13 cellular contexts compared by ENCODE assay signal in the genomic region with DNA sequence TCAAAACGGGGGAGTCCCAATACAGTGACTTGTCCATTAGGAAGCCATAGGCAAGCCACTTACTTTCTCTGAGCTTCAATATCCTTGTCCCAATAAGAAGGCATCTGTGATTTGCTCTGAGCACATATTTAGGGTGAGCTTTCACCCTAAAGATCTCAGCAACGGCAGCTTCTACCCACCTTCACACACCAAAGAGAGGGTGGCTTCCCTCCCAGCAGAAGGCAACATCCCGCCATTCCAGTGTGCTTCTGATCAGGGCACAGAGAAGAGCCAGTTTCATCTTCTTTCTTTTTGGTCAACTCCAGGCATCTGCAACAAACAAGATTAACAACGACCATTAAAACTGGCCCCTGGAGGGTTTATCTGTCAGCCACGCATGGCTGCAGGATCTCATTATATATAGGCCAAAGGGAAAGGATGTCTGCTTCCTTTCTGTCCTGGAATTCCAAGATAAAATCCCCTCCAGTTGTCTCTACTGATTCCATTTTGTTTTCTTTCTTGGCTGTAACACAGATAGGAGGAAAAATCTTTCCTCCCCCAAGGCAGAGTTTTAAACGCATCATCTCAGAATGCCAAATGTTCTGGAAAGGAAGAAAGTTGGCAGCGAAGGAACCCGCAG. TPM values are rescaled to one million over a fixed set of nuclear protein-coding genes. Genes with fewer than 3 reads are reported as not detected.
DNase-seq lines count a peak whose midpoint lies in the region; ATAC-seq and TF ChIP-seq lines count a peak whose summit lies in the region.
"Had no signal": no experiment of that assay in that cellular context is flagged by ENCODE, and none has a peak within 500 bp of the region (broad histone marks: within the 10 kb centered on the region; RNA-seq: fewer than 3 reads in every experiment).

No MANE protein-coding gene starts in this region.

- TF ChIP-seq CTCF in MCF 10A (IDR thresholded peaks at IDR 0.05; ENCODE audit: unreplicated experiment) = no peak
- no peak for TF ChIP-seq CTCF in breast epithelium (IDR thresholded peaks at IDR 0.05)

- H3K9me3 ChIP-seq in breast epithelium (no peaks in the 10 kb centered on the region), subcutaneous abdominal adipose tissue (ENCODE audit: control insufficient read depth in 5 of 5, low read length in 5 of 5) (no peaks in the 10 kb centered on the region)

- no peaks in the 10 kb centered on the region for H3K9me3 Mint-ChIP-seq in MCF 10A (ENCODE audit: unreplicated experiment)
- no peaks in the 10 kb centered on the region for H3K9me3 Mint-ChIP-seq in activated CD8-positive, alpha-beta T cell treated with anti-CD3 and anti-CD28 coated beads, Interleukin-2, amount 10 ng/mL, durations not matched to agents 7 days and 5 days (ENCODE audit: insufficient read depth)
- H3K9me3 Mint-ChIP-seq: neural crest cell had no signal

- H3K9ac ChIP-seq in subcutaneous abdominal adipose tissue (ENCODE audit: low read length in 5 of 5) = no peak overlapping the region

- POLR2A ChIA-PET in MCF 10A (lab: Yijun Ruan, JAX) = no interaction called here
- POLR2A ChIA-PET in activated CD8-positive, alpha-beta T cell treated with anti-CD3 and anti-CD28 coated beads, Interleukin-2, amount 10 ng/mL, durations not matched to agents 7 days and 5 days (lab: Charles Lee) = interaction anchor here (0.8 to 1.3 kb wide), 4 partner anchors 11 to 81 kb away, joined by 3 to 4 read pairs (median 3); no protein-coding TSS in a partner anchor

- H3K4me1 Mint-ChIP-seq in MCF 10A (ENCODE audit: insufficient read depth, unreplicated experiment) = peaks cover 15% of the 10 kb centered on the region
- peaks cover 49% of the 10 kb centered on the region for H3K4me1 Mint-ChIP-seq in activated CD8-positive, alpha-beta T cell treated with anti-CD3 and anti-CD28 coated beads, Interleukin-2, amount 10 ng/mL, durations not matched to agents 7 days and 5 days (ENCODE audit: low read depth)
- H3K4me1 Mint-ChIP-seq: neural crest cell had no signal

- CTCF ChIA-PET in MCF 10A (lab: Yijun Ruan, JAX) = interaction anchor here (0.6 to 1.3 kb wide), 10 partner anchors 10 to 482 kb away, joined by 3 to 8 read pairs (median 4); no protein-coding TSS in a partner anchor
- CTCF ChIA-PET in activated CD8-positive, alpha-beta T cell treated with anti-CD3 and anti-CD28 coated beads, Interleukin-2, amount 10 ng/mL, durations not matched to agents 7 days and 5 days (lab: Charles Lee) = interaction anchor here (0.9 to 2.0 kb wide), 9 partner anchors 10 to 159 kb away, joined by 3 to 11 read pairs (median 5); no protein-coding TSS in a partner anchor

- H3K27ac Mint-ChIP-seq in MCF 10A (ENCODE audit: low read depth, unreplicated experiment) = no peak overlapping the region
- H3K27ac Mint-ChIP-seq in activated CD8-positive, alpha-beta T cell treated with anti-CD3 and anti-CD28 coated beads, Interleukin-2, amount 10 ng/mL, durations not matched to agents 7 days and 5 days = peak overlapping the region; percentile 97

- no peaks in the 10 kb centered on the region for H3K36me3 ChIP-seq in breast epithelium
- H3K36me3 ChIP-seq in subcutaneous abdominal adipose tissue (ENCODE audit: control insufficient read depth in 5 of 5, insufficient read depth in 5 of 5, low read length in 5 of 5) = no peaks in the 10 kb centered on the region

- peak overlapping the region; percentile 5 for H3K4me3 Mint-ChIP-seq in MCF 10A (ENCODE audit: unreplicated experiment)
- H3K4me3 Mint-ChIP-seq in activated CD8-positive, alpha-beta T cell treated with anti-CD3 and anti-CD28 coated beads, Interleukin-2, amount 10 ng/mL, durations not matched to agents 7 days and 5 days = peak overlapping the region; percentile 86
- H3K4me3 Mint-ChIP-seq: neural crest cell had no signal

- intact Hi-C loops in MCF 10A (cut with micrococcal nuclease) (loop anchor here (5.0 kb wide), 1 partner anchor 125 kb away; no protein-coding TSS in a partner anchor), breast epithelium (cut with DNase I; ENCODE audit: low total_unique reads) (no loop called here)

- no peaks in the 10 kb centered on the region for H3K27me3 ChIP-seq in breast epithelium
- peaks cover 0 to 3% (median 0%) of the 10 kb centered on the region in 5 donors for H3K27me3 ChIP-seq in subcutaneous abdominal adipose tissue (ENCODE audit: control insufficient read depth in 5 of 5, insufficient read depth in 4 of 5, low read length in 5 of 5)

- DNase-seq in MCF 10A (ENCODE audit: unreplicated experiment) (no peak), breast epithelium (ENCODE audit: low spot score in 2 of 2) (no peak), left kidney (ENCODE audit: low read depth, low spot score) (peak; percentile 80), activated gamma-delta T cell treated with Interleukin-2 at 50 U/mL for 16 hours (no peak)
- peak; percentile 17 for DNase-seq in activated CD8-positive, alpha-beta T cell treated with anti-CD3 and anti-CD28 coated beads, Interleukin-2, amount 10 ng/mL, durations not matched to agents 7 days and 5 days
- no peak for DNase-seq in stimulated activated CD4-positive, alpha-beta T cell treated with anti-CD3 and anti-CD28 coated beads, Interleukin-2, amount 100 ng/mL, for 48 hours
- DNase-seq: activated effector memory CD4-positive, alpha-beta T cell treated with anti-CD3 and anti-CD28 coated beads, Interleukin-2, amount 50 U/mL, for 16 hours; GF-D8; MM.1S; RPMI8226 had no signal

- no peaks in the 10 kb centered on the region for H3K27me3 Mint-ChIP-seq in MCF 10A (ENCODE audit: insufficient read depth, unreplicated experiment)
- no peaks in the 10 kb centered on the region for H3K27me3 Mint-ChIP-seq in activated CD8-positive, alpha-beta T cell treated with anti-CD3 and anti-CD28 coated beads, Interleukin-2, amount 10 ng/mL, durations not matched to agents 7 days and 5 days (ENCODE audit: low read depth)

- H3K36me3 Mint-ChIP-seq in MCF 10A (ENCODE audit: insufficient read depth, unreplicated experiment) = peaks cover 6% of the 10 kb centered on the region
- H3K36me3 Mint-ChIP-seq in activated CD8-positive, alpha-beta T cell treated with anti-CD3 and anti-CD28 coated beads, Interleukin-2, amount 10 ng/mL, durations not matched to agents 7 days and 5 days (ENCODE audit: low read depth) = peaks cover 16% of the 10 kb centered on the region

- no TSS peak for BruUV-seq in MCF 10A (replicated peaks; lab: Mats Ljungman, UMichigan)

- H3K4me3 ChIP-seq in breast epithelium = no peak overlapping the region
- H3K4me3 ChIP-seq in subcutaneous abdominal adipose tissue (ENCODE audit: low read depth in 1 of 5, low read length in 5 of 5) = no peak overlapping the region

- ATAC-seq in activated CD8-positive, alpha-beta T cell treated with anti-CD3 and anti-CD28 coated beads, Interleukin-2, amount 10 ng/mL, durations not matched to agents 7 days and 5 days = no peak
- no peak for ATAC-seq in GM18867 (IDR thresholded peaks at IDR 0.05; ENCODE audit: unreplicated experiment)

- no peak for TF ChIP-seq POLR2A in breast epithelium (IDR thresholded peaks at IDR 0.05)

- H3K4me1 ChIP-seq in breast epithelium (no peaks in the 10 kb centered on the region), subcutaneous abdominal adipose tissue (ENCODE audit: control insufficient read depth in 5 of 5, insufficient read depth in 5 of 5, low read length in 5 of 5) (peaks cover 2 to 45% (median 22%) of the 10 kb centered on the region in 5 donors)

- peak overlapping the region in 1 of 2 donors; percentile 79 for H3K27ac ChIP-seq in breast epithelium
- peak overlapping the region; percentile 9 for H3K27ac ChIP-seq in subcutaneous abdominal adipose tissue (ENCODE audit: low read depth, low read length)

RNA-seq across cellular contexts. Expression of gene SH2D4B, which starts 0.5 kb away (rescaled TPM):
- total RNA-seq in MCF 10A (2022) (not detected in 2 replicates), breast epithelium (under 1 TPM in 2 of 3 donors, not detected in 1; 0.15 to 0.16 TPM)
- total RNA-seq in activated CD8-positive, alpha-beta T cell treated with anti-CD3 and anti-CD28 coated beads, Interleukin-2, amount 10 ng/mL, durations not matched to agents 7 days and 5 days = under 1 TPM; 0.13 to 0.21 TPM

Comparison
In these comparisons a context has a peak if more than half of its experiments do, and no peak if none do; other contexts are left out.
1. DNase-seq: peak in activated CD8-positive, alpha-beta T cell treated with anti-CD3 and anti-CD28 coated beads, Interleukin-2, amount 10 ng/mL, durations not matched to agents 7 days and 5 days (single experiment) and left kidney (single experiment); none in MCF 10A (single experiment), breast epithelium (0 of 2), activated gamma-delta T cell treated with Interleukin-2 at 50 U/mL for 16 hours (single experiment) and stimulated activated CD4-positive, alpha-beta T cell treated with anti-CD3 and anti-CD28 coated beads, Interleukin-2, amount 100 ng/mL, for 48 hours (0 of 2).